Comparison of ENCODE assay signal across 17 cellular contexts in genomic region chr7:30249986-30250774, GRCh38.
"Had no signal": no experiment of that assay in that cellular context is flagged by ENCODE, and none has a peak within 500 bp of the region (broad histone marks: within the 10 kb centered on the region; RNA-seq: fewer than 3 reads in every experiment).

No MANE protein-coding gene starts in this region.

- H3K4me3 Mint-ChIP-seq: activated CD4-positive, alpha-beta T cell treated with anti-CD3 and anti-CD28 coated beads, Interleukin-2, amount 10 ng/mL, durations not matched to agents 24 days and 14 days; activated T-cell treated with anti-CD3 and anti-CD28 coated beads, Interleukin-2, amount 50 U/mL, for 72 hours; mesothelial cell of epicardium; T-helper 1 cell treated with Interleukin-12 subunit alpha and Interleukin-12 subunit beta and Interleukin-4 antibody, amounts not matched to agents 30 μg/mL and 1 μg/mL, for 36 hours had no signal

- H3K9me3 Mint-ChIP-seq: activated CD4-positive, alpha-beta T cell treated with anti-CD3 and anti-CD28 coated beads, Interleukin-2, amount 10 ng/mL, durations not matched to agents 24 days and 14 days; activated T-cell treated with anti-CD3 and anti-CD28 coated beads, Interleukin-2, amount 50 U/mL, for 72 hours; immature natural killer cell; mesothelial cell of epicardium; T-helper 1 cell treated with Interleukin-12 subunit alpha and Interleukin-12 subunit beta and Interleukin-4 antibody, amounts not matched to agents 30 μg/mL and 1 μg/mL, for 36 hours had no signal

- H3K36me3 ChIP-seq: ascending aorta, gastrocnemius medialis, heart left ventricle, lower lobe of right lung, pancreas, stomach, thoracic aorta, WERI-Rb-1 had no signal

- H3K27ac ChIP-seq: ascending aorta, gastrocnemius medialis, lower lobe of right lung, thoracic aorta, WERI-Rb-1 had no signal

- FAIRE-seq: pancreas had no signal

- H3K27me3 ChIP-seq: ascending aorta, gastrocnemius medialis, heart left ventricle, pancreas, stomach had no signal

- H3K27ac Mint-ChIP-seq: activated CD4-positive, alpha-beta T cell treated with anti-CD3 and anti-CD28 coated beads, Interleukin-2, amount 10 ng/mL, durations not matched to agents 24 days and 14 days; activated T-cell treated with anti-CD3 and anti-CD28 coated beads, Interleukin-2, amount 50 U/mL, for 72 hours; mesothelial cell of epicardium; T-helper 1 cell treated with Interleukin-12 subunit alpha and Interleukin-12 subunit beta and Interleukin-4 antibody, amounts not matched to agents 30 μg/mL and 1 μg/mL, for 36 hours had no signal

- ATAC-seq: activated T-cell treated with anti-CD3 and anti-CD28 coated beads, Interleukin-2, amount 50 U/mL, for 72 hours; gastrocnemius medialis; pancreas had no signal

- DNase-seq: activated CD4-positive, alpha-beta T cell treated with anti-CD3 and anti-CD28 coated beads, Interleukin-2, amount 10 ng/mL, durations not matched to agents 24 days and 14 days; activated CD8-positive, alpha-beta memory T cell treated with anti-CD3 and anti-CD28 coated beads, Interleukin-2, amount 50 U/mL, for 48 hours; activated gamma-delta T cell treated with Interleukin-2 at 50 U/mL for 16 hours; activated T-cell treated with anti-CD3 and anti-CD28 coated beads, Interleukin-2, amount 50 U/mL, for 72 hours; gastrocnemius medialis; heart left ventricle; left cardiac atrium; lower lobe of right lung; pancreas; stimulated activated CD4-positive, alpha-beta T cell treated with anti-CD3 and anti-CD28 coated beads, Interleukin-1b, Interleukin-23, amount 100 ng/mL, for 48 hours; stomach; WERI-Rb-1 had no signal

- H3K9me3 ChIP-seq: ascending aorta, gastrocnemius medialis, heart left ventricle, lower lobe of right lung, pancreas, stomach, thoracic aorta had no signal

- H3K27me3 Mint-ChIP-seq: activated CD4-positive, alpha-beta T cell treated with anti-CD3 and anti-CD28 coated beads, Interleukin-2, amount 10 ng/mL, durations not matched to agents 24 days and 14 days had no signal

- H3K4me3 ChIP-seq: ascending aorta, gastrocnemius medialis, heart left ventricle, lower lobe of right lung, pancreas, stomach, thoracic aorta had no signal

- H3K36me3 Mint-ChIP-seq: mesothelial cell of epicardium had no signal
